16 cellular contexts compared by ENCODE assay signal in the genomic region with DNA sequence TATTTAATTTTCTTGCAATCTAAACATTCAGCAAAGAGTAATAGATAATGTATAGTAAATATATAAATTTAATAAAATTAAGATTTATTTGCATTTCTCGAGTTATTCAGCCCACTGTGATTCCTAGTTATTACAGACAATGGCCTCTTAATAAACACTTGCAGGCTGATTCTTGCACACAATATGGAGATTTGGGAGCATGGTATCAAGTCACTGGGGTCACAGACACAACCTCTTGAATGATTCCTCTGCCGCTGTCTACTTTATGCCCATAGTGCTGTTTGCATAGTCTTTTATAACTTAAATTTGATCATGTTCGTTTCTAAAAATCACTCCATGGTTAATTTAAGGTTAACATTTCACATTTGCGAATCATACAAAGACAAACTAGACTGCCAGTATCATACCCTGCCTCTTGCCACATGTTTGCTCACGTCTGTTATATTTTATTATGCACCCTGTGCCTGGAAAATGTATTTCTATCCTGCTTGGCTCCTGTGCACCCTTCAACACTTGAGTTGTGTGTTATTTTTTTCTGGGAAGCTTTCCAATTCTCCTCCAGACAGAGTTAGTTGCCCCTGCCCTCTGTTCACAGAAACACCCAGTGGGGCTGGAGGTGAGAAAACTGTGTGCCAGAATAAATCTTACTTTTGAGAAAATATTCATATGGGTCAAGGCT.
DNase-seq lines count a peak whose midpoint lies in the region; ATAC-seq and TF ChIP-seq lines count a peak whose summit lies in the region.
"Had no signal": no experiment of that assay in that cellular context is flagged by ENCODE, and none has a peak within 500 bp of the region (broad histone marks: within the 10 kb centered on the region; RNA-seq: fewer than 3 reads in every experiment).

No MANE protein-coding gene starts in this region.

- TF ChIP-seq CTCF in astrocyte of the spinal cord (IDR thresholded peaks at IDR 0.05; ENCODE audit: low read depth, low read length), result no peak
- no peak for TF ChIP-seq CTCF in fibroblast of pulmonary artery (IDR thresholded peaks at IDR 0.05; ENCODE audit: low read length, missing control alignments)

- intact Hi-C loops in Right ventricle myocardium superior (cut with DNase I), result no loop called here
- intact Hi-C loops in cardiac septum (cut with DNase I), result no loop called here

- peak; percentile 96 for ATAC-seq in Right ventricle myocardium superior (ENCODE audit: poor library complexity)
- no peak for ATAC-seq in GM18870 (IDR thresholded peaks at IDR 0.05; ENCODE audit: unreplicated experiment)
- no peak for ATAC-seq in activated CD4-positive, CD25-positive, alpha-beta regulatory T cell treated with anti-CD3 and anti-CD28 coated beads, Interleukin-2, amount 50 U/mL, for 24 hours
- no peak for ATAC-seq in HG03025 (IDR thresholded peaks at IDR 0.05; ENCODE audit: low FRiP score, unreplicated experiment)
- ATAC-seq: HCT116 had no signal

- in situ Hi-C loops in astrocyte of the spinal cord (cut with HindIII; ENCODE audit: low sequenced_read_pairs), result no loop called here

- no peak overlapping the region for H3K4me3 ChIP-seq in astrocyte of the spinal cord (ENCODE audit: low read depth, low read length)
- no peak overlapping the region for H3K4me3 ChIP-seq in fibroblast of pulmonary artery (replicated peaks; ENCODE audit: low read depth, low read length)
- H3K4me3 ChIP-seq in skeletal muscle cell (ENCODE audit: low read depth, low read length), result no peak overlapping the region

- DNase-seq in Right ventricle myocardium superior (no peak), cardiac septum (ENCODE audit: low spot score) (no peak), astrocyte of the spinal cord (ENCODE audit: low read depth, low spot score) (peak; percentile 54), fibroblast of pulmonary artery (ENCODE audit: low read depth) (peak; percentile 18), skeletal muscle cell (ENCODE audit: low read depth) (peak; percentile 35)
- DNase-seq: ACHN; Calu3; CD4-positive, alpha-beta T cell; DND-41; GDM1; NCI-H1694 treated with DMSO at 0.1 percent for 48 hours; NCI-H510A treated with DMSO at 0.1 percent for 48 hours had no signal

Comparison
In these comparisons a context has a peak if more than half of its experiments do, and no peak if none do; other contexts are left out.
1. DNase-seq: peak in astrocyte of the spinal cord (single experiment), fibroblast of pulmonary artery (single experiment) and skeletal muscle cell (single experiment); none in Right ventricle myocardium superior (single experiment) and cardiac septum (single experiment).